In the genomic region with DNA sequence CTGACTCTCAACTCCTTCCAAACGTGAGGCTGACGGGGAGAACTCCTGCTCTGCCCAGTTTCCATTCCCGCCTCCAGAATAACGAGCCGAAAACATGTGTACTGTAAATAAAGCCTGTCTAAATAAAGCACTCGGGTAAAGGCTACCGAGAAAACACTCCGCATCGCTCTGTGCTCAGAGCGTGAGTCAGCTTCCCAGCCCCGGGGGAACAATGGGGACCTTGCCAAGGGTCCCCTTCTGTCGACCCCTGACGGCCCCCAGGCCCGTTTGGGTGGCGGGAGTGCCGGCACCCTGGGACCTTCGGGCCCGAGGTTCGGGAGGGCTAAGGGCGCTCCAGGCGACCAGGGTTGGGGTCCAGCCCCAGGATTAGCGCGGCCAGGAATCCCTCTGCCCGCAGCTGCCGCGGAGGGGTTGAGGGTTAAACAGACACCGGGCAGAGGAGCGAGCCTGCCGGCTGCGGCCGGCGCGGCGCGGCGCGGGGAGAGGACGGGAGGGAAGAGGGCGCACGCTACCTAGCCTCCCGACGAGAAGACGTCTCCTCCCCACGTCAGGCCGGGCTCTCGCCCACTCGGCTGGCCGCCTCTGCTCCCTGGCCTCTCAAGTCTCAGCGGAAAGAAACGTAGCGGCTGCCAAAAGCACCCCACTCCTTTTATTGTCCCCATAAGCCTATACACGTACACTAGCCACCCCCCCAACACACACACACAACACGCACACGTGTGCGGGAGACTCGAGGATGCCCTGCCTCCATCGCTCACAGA, we compare ENCODE assay signal across 8 cellular contexts.
DNase-seq lines count a peak whose midpoint lies in the region; ATAC-seq and TF ChIP-seq lines count a peak whose summit lies in the region.

No MANE protein-coding gene starts in this region.

- POLR2A ChIA-PET in activated CD8-positive, alpha-beta T cell treated with anti-CD3 and anti-CD28 coated beads for 36 hours (lab: Charles Lee) = interaction anchor here (0.9 to 1.2 kb wide), 4 partner anchors 37 to 164 kb away, joined by 3 to 5 read pairs (median 4); partner anchors contain the start of gene BCOR
- POLR2A ChIA-PET in activated CD8-positive, alpha-beta T cell treated with anti-CD3 and anti-CD28 coated beads, Interleukin-2, amount 10 ng/mL, durations not matched to agents 7 days and 5 days (lab: Charles Lee) = interaction anchor here (1.3 to 2.3 kb wide), 3 partner anchors 12 to 157 kb away, joined by 4 to 18 read pairs (median 5); partner anchors contain the start of gene BCOR

- peak; percentile 10 for ATAC-seq in activated CD8-positive, alpha-beta T cell treated with anti-CD3 and anti-CD28 coated beads for 36 hours
- ATAC-seq in activated CD8-positive, alpha-beta T cell treated with anti-CD3 and anti-CD28 coated beads, Interleukin-2, amount 10 ng/mL, durations not matched to agents 7 days and 5 days = no peak
- ATAC-seq in mucosa of descending colon (peak; percentile 13), HG03342 (IDR thresholded peaks at IDR 0.05; ENCODE audit: unreplicated experiment) (no peak)

- H3K9me2 ChIP-seq in OCI-LY1 (ENCODE audit: low read depth, low read length) = no peaks in the 10 kb centered on the region

- no peak for TF ChIP-seq CTCF in activated CD8-positive, alpha-beta T cell treated with anti-CD3 and anti-CD28 coated beads for 36 hours (IDR thresholded peaks at IDR 0.05)
- TF ChIP-seq CTCF in OCI-LY1 (IDR thresholded peaks at IDR 0.05; ENCODE audit: low read length) = no peak
- TF ChIP-seq CTCF in colonic mucosa (IDR thresholded peaks at IDR 0.05) = no peak
- no peak for TF ChIP-seq CTCF in mucosa of descending colon (IDR thresholded peaks at IDR 0.05)

- no peaks in the 10 kb centered on the region for H3K9me3 Mint-ChIP-seq in activated CD8-positive, alpha-beta T cell treated with anti-CD3 and anti-CD28 coated beads for 36 hours
- no peaks in the 10 kb centered on the region for H3K9me3 Mint-ChIP-seq in activated CD8-positive, alpha-beta T cell treated with anti-CD3 and anti-CD28 coated beads, Interleukin-2, amount 10 ng/mL, durations not matched to agents 7 days and 5 days (ENCODE audit: insufficient read depth)

- H3K4me2 ChIP-seq in OCI-LY1 (ENCODE audit: low read length) = peak overlapping the region; percentile 90; the same call in 1 of the 2 replicates

- H3K4me3 Mint-ChIP-seq in activated CD8-positive, alpha-beta T cell treated with anti-CD3 and anti-CD28 coated beads for 36 hours = peak overlapping the region; percentile 67
- H3K4me3 Mint-ChIP-seq in activated CD8-positive, alpha-beta T cell treated with anti-CD3 and anti-CD28 coated beads, Interleukin-2, amount 10 ng/mL, durations not matched to agents 7 days and 5 days = no peak overlapping the region

- no peak overlapping the region for H3K4me3 ChIP-seq in OCI-LY1 (ENCODE audit: low read depth, low read length, poor library complexity, severe bottlenecking)
- peak overlapping the region; percentile 8 for H3K4me3 ChIP-seq in colonic mucosa
- no peak overlapping the region for H3K4me3 ChIP-seq in mucosa of descending colon

- peaks cover 3% of the 10 kb centered on the region; the same call in 1 of the 2 replicates for H3F3A ChIP-seq in OCI-LY1 (ENCODE audit: insufficient read depth, low read length)

- peak; percentile 43 for DNase-seq in activated CD8-positive, alpha-beta T cell treated with anti-CD3 and anti-CD28 coated beads for 36 hours
- DNase-seq in activated CD8-positive, alpha-beta T cell treated with anti-CD3 and anti-CD28 coated beads, Interleukin-2, amount 10 ng/mL, durations not matched to agents 7 days and 5 days = no peak
- DNase-seq in colonic mucosa (peak; percentile 47), mucosa of descending colon (peak; percentile 47 to 64 (median 51)), iPS-NIHi11 (ENCODE audit: low spot score) (no peak), NCI-H2107 (lab: John Stamatoyannopoulos, UW) (no peak)

- peaks cover 19% of the 10 kb centered on the region for H3K27me3 Mint-ChIP-seq in activated CD8-positive, alpha-beta T cell treated with anti-CD3 and anti-CD28 coated beads for 36 hours
- peaks cover 17% of the 10 kb centered on the region for H3K27me3 Mint-ChIP-seq in activated CD8-positive, alpha-beta T cell treated with anti-CD3 and anti-CD28 coated beads, Interleukin-2, amount 10 ng/mL, durations not matched to agents 7 days and 5 days (ENCODE audit: low read depth)

- H3K9me3 ChIP-seq in OCI-LY1 (ENCODE audit: low read length) (no peaks in the 10 kb centered on the region), colonic mucosa (no peaks in the 10 kb centered on the region), mucosa of descending colon (no peaks in the 10 kb centered on the region)

- H3K27me3 ChIP-seq in OCI-LY1 (ENCODE audit: insufficient read depth, low read length) (no peaks in the 10 kb centered on the region), colonic mucosa (peaks cover 36% of the 10 kb centered on the region)

- H3K27ac Mint-ChIP-seq in activated CD8-positive, alpha-beta T cell treated with anti-CD3 and anti-CD28 coated beads for 36 hours = peak overlapping the region; percentile 67
- no peak overlapping the region for H3K27ac Mint-ChIP-seq in activated CD8-positive, alpha-beta T cell treated with anti-CD3 and anti-CD28 coated beads, Interleukin-2, amount 10 ng/mL, durations not matched to agents 7 days and 5 days

- no peak overlapping the region for H3K27ac ChIP-seq in OCI-LY1 (ENCODE audit: low read depth, low read length, poor library complexity, severe bottlenecking)
- peak overlapping the region; percentile 95 for H3K27ac ChIP-seq in colonic mucosa

- no peaks in the 10 kb centered on the region for H3K79me2 ChIP-seq in OCI-LY1 (ENCODE audit: insufficient read depth, low read length)

- peaks cover 34% of the 10 kb centered on the region for H3K4me1 Mint-ChIP-seq in activated CD8-positive, alpha-beta T cell treated with anti-CD3 and anti-CD28 coated beads for 36 hours (ENCODE audit: low read depth)
- H3K4me1 Mint-ChIP-seq in activated CD8-positive, alpha-beta T cell treated with anti-CD3 and anti-CD28 coated beads, Interleukin-2, amount 10 ng/mL, durations not matched to agents 7 days and 5 days (ENCODE audit: low read depth) = peaks cover 34% of the 10 kb centered on the region

- no peak overlapping the region for H2AFZ ChIP-seq in OCI-LY1 (ENCODE audit: low read length)

- CTCF ChIA-PET in activated CD8-positive, alpha-beta T cell treated with anti-CD3 and anti-CD28 coated beads for 36 hours (lab: Charles Lee) = interaction anchor here (1.2 kb wide), 1 partner anchor 69 kb away, joined by 3 read pairs; no protein-coding TSS in a partner anchor
- CTCF ChIA-PET in activated CD8-positive, alpha-beta T cell treated with anti-CD3 and anti-CD28 coated beads, Interleukin-2, amount 10 ng/mL, durations not matched to agents 7 days and 5 days (lab: Charles Lee) = no interaction called here

- no peak overlapping the region for H3K9ac ChIP-seq in OCI-LY1 (ENCODE audit: low read length)
- H3K9ac ChIP-seq in colonic mucosa (ENCODE audit: low read depth in 2 of 2, low read length in 2 of 2) = peak overlapping the region; percentile 57 to 79

- intact Hi-C loops in activated CD8-positive, alpha-beta T cell treated with anti-CD3 and anti-CD28 coated beads for 36 hours (cut with micrococcal nuclease) = loop anchor here (10.0 kb wide), 1 partner anchor 83 kb away; the partner anchor contains the start of gene BCOR
- intact Hi-C loops in colonic mucosa (cut with DNase I) (loop anchor here (10.0 kb wide), 2 partner anchors 83 to 163 kb away; partner anchors contain the start of gene BCOR), mucosa of descending colon (cut with DNase I, micrococcal nuclease) (no loop called here)

- H3K36me3 ChIP-seq in OCI-LY1 (ENCODE audit: insufficient read depth, low read length) (no peaks in the 10 kb centered on the region), colonic mucosa (no peaks in the 10 kb centered on the region), mucosa of descending colon (ENCODE audit: low read depth) (no peaks in the 10 kb centered on the region)

- H3K4me1 ChIP-seq in OCI-LY1 (ENCODE audit: insufficient read depth, low read length, severe bottlenecking) = peaks cover 14% of the 10 kb centered on the region
- H3K4me1 ChIP-seq in colonic mucosa = no peaks in the 10 kb centered on the region
- H3K4me1 ChIP-seq in mucosa of descending colon (ENCODE audit: low read depth) = no peaks in the 10 kb centered on the region

- H3K36me3 Mint-ChIP-seq in activated CD8-positive, alpha-beta T cell treated with anti-CD3 and anti-CD28 coated beads for 36 hours (ENCODE audit: low read depth) = no peaks in the 10 kb centered on the region
- peaks cover 1% of the 10 kb centered on the region for H3K36me3 Mint-ChIP-seq in activated CD8-positive, alpha-beta T cell treated with anti-CD3 and anti-CD28 coated beads, Interleukin-2, amount 10 ng/mL, durations not matched to agents 7 days and 5 days (ENCODE audit: low read depth)

- no peaks in the 10 kb centered on the region for H4K20me1 ChIP-seq in OCI-LY1 (ENCODE audit: insufficient read depth, low read length)

Comparison
In these comparisons a context has a peak if more than half of its experiments do, and no peak if none do; other contexts are left out.
1. ATAC-seq: peak in activated CD8-positive, alpha-beta T cell treated with anti-CD3 and anti-CD28 coated beads for 36 hours (single experiment) and mucosa of descending colon (single experiment); none in activated CD8-positive, alpha-beta T cell treated with anti-CD3 and anti-CD28 coated beads, Interleukin-2, amount 10 ng/mL, durations not matched to agents 7 days and 5 days (single experiment) and HG03342 (single experiment).
2. DNase-seq: peak in activated CD8-positive, alpha-beta T cell treated with anti-CD3 and anti-CD28 coated beads for 36 hours (single experiment), colonic mucosa (single experiment) and mucosa of descending colon (3 of 3); none in activated CD8-positive, alpha-beta T cell treated with anti-CD3 and anti-CD28 coated beads, Interleukin-2, amount 10 ng/mL, durations not matched to agents 7 days and 5 days (single experiment), iPS-NIHi11 (single experiment) and NCI-H2107 (single experiment).
3. intact Hi-C loops: an anchor here in activated CD8-positive, alpha-beta T cell treated with anti-CD3 and anti-CD28 coated beads for 36 hours (10.0 kb wide) and colonic mucosa (10.0 kb wide); none called in mucosa of descending colon.